In genomic region chr20:15611579-15611978, GRCh38 we compare ENCODE assay signal across 14 cellular contexts.
DNase-seq lines count a peak whose midpoint lies in the region; TF ChIP-seq lines count a peak whose summit lies in the region.
"Had no signal": no experiment of that assay in that cellular context is flagged by ENCODE, and none has a peak within 500 bp of the region (broad histone marks: within the 10 kb centered on the region; RNA-seq: fewer than 3 reads in every experiment).

No MANE protein-coding gene starts in this region.

- no peaks in the 10 kb centered on the region for H3K36me3 ChIP-seq in BE2C
- H3K36me3 ChIP-seq: BLaER1 treated with 17β-estradiol and CSF1 and Interleukin-3, amounts not matched to agents 10 nM and 100 nM had no signal

- peaks cover 18% of the 10 kb centered on the region for H3K4me1 ChIP-seq in BE2C

- no peak for DNase-seq in BE2C
- peak; percentile 12 for DNase-seq in SK-N-DZ (ENCODE audit: low spot score)
- peak; percentile 6 for DNase-seq in left kidney (ENCODE audit: low read depth, low spot score)
- DNase-seq in LoVo (ENCODE audit: low spot score), result no peak
- DNase-seq in NK-92 (lab: John Stamatoyannopoulos, UW; ENCODE audit: unreplicated experiment), result no peak
- DNase-seq: 8988T; ACHN; Caco-2; Calu3; CD4-positive, alpha-beta T cell; CD8-positive, alpha-beta T cell; DMS79 treated with DMSO at 0.1 percent for 48 hours; GF-D8 had no signal

- no peaks in the 10 kb centered on the region for H3K27me3 ChIP-seq in BE2C
- H3K27me3 ChIP-seq: BLaER1 treated with 17β-estradiol and CSF1 and Interleukin-3, amounts not matched to agents 10 nM and 100 nM had no signal

- H3K4me3 ChIP-seq in BE2C (ENCODE audit: low read depth, low read length), result peak overlapping the region; percentile 34
- H3K4me3 ChIP-seq: BLaER1 treated with 17β-estradiol and CSF1 and Interleukin-3, amounts not matched to agents 10 nM and 100 nM had no signal

- TF ChIP-seq CTCF in BE2C (IDR thresholded peaks at IDR 0.05; ENCODE audit: low read depth, low read length), result no peak

- no peaks in the 10 kb centered on the region for H3K9me3 ChIP-seq in BE2C
- H3K9me3 ChIP-seq: BLaER1 treated with 17β-estradiol and CSF1 and Interleukin-3, amounts not matched to agents 10 nM and 100 nM; Caco-2 had no signal

Comparison
In these comparisons a context has a peak if more than half of its experiments do, and no peak if none do; other contexts are left out.
1. DNase-seq: peak in SK-N-DZ (single experiment) and left kidney (single experiment); none in BE2C (single experiment), LoVo (single experiment) and NK-92 (single experiment).